Comparison of ENCODE assay signal across 15 cellular contexts in genomic region chr19:2129022-2129421, GRCh38. TPM values are rescaled to one million over a fixed set of nuclear protein-coding genes. Genes with fewer than 3 reads are reported as not detected.
DNase-seq lines count a peak whose midpoint lies in the region; ATAC-seq and TF ChIP-seq lines count a peak whose summit lies in the region.
"Had no signal": no experiment of that assay in that cellular context is flagged by ENCODE, and none has a peak within 500 bp of the region (broad histone marks: within the 10 kb centered on the region; RNA-seq: fewer than 3 reads in every experiment).

No MANE protein-coding gene starts in this region.

- peaks cover 84% of the 10 kb centered on the region for H3K36me3 Mint-ChIP-seq in stimulated activated effector memory CD8-positive, alpha-beta T cell treated with anti-CD3 and anti-CD28 coated beads, Interleukin-12 subunit alpha, Interleukin-12 subunit beta, amount 100 ng/mL, for 72 hours

- peak overlapping the region; percentile 74 for H3K27ac Mint-ChIP-seq in stimulated activated effector memory CD8-positive, alpha-beta T cell treated with anti-CD3 and anti-CD28 coated beads, Interleukin-12 subunit alpha, Interleukin-12 subunit beta, amount 100 ng/mL, for 72 hours
- H3K27ac Mint-ChIP-seq: CD4-positive, alpha-beta memory T cell had no signal

- H3K4me3 Mint-ChIP-seq in stimulated activated effector memory CD8-positive, alpha-beta T cell treated with anti-CD3 and anti-CD28 coated beads, Interleukin-12 subunit alpha, Interleukin-12 subunit beta, amount 100 ng/mL, for 72 hours, result no peak overlapping the region
- H3K4me3 Mint-ChIP-seq: CD4-positive, alpha-beta memory T cell; H9 had no signal

- H3K27ac ChIP-seq in RWPE2 (ENCODE audit: poor library complexity, severe bottlenecking) (no peak overlapping the region), left ventricle myocardium inferior (replicated peaks) (peak overlapping the region; percentile 90), ascending aorta (no peak overlapping the region)
- H3K27ac ChIP-seq: C4-2B, GM23248 had no signal

- peaks cover 77% of the 10 kb centered on the region for H3K36me3 ChIP-seq in RWPE2 (ENCODE audit: low read depth)
- peaks cover 70% of the 10 kb centered on the region for H3K36me3 ChIP-seq in left ventricle myocardium inferior
- peaks cover 74 to 76% of the 10 kb centered on the region in 2 donors for H3K36me3 ChIP-seq in ascending aorta

- H3K4me3 ChIP-seq in RWPE2 (ENCODE audit: severe bottlenecking) (no peak overlapping the region), left ventricle myocardium inferior (peak overlapping the region; percentile 17), ascending aorta (no peak overlapping the region)
- H3K4me3 ChIP-seq: GM23248 had no signal

- H3K27me3 ChIP-seq in RWPE2 (ENCODE audit: insufficient read depth, poor library complexity, severe bottlenecking), result no peaks in the 10 kb centered on the region
- H3K27me3 ChIP-seq in left ventricle myocardium inferior (ENCODE audit: low read depth), result no peaks in the 10 kb centered on the region
- H3K27me3 ChIP-seq in ascending aorta, result no peaks in the 10 kb centered on the region
- H3K27me3 ChIP-seq: BE2C had no signal

- H3K4me1 Mint-ChIP-seq in stimulated activated effector memory CD8-positive, alpha-beta T cell treated with anti-CD3 and anti-CD28 coated beads, Interleukin-12 subunit alpha, Interleukin-12 subunit beta, amount 100 ng/mL, for 72 hours, result no peaks in the 10 kb centered on the region
- H3K4me1 Mint-ChIP-seq: H9 had no signal

- DNase-seq in Right ventricle myocardium superior (no peak), left cardiac atrium (no peak), RWPE2 (ENCODE audit: low spot score) (peak; percentile 45), left ventricle myocardium inferior (no peak), Kasumi-1 (lab: John Stamatoyannopoulos, UW) (no peak), ascending aorta (ENCODE audit: low spot score in 2 of 2) (no peak)
- DNase-seq in stimulated activated effector memory CD8-positive, alpha-beta T cell treated with anti-CD3 and anti-CD28 coated beads, Interleukin-12 subunit alpha, Interleukin-12 subunit beta, amount 100 ng/mL, for 72 hours (ENCODE audit: low spot score in 2 of 2), result no peak
- DNase-seq: BE2C; CD4-positive, alpha-beta memory T cell; DMS153; DMS79 treated with DMSO at 0.1 percent for 48 hours; EL; GM23248; H9 had no signal

- H3K9me3 Mint-ChIP-seq in stimulated activated effector memory CD8-positive, alpha-beta T cell treated with anti-CD3 and anti-CD28 coated beads, Interleukin-12 subunit alpha, Interleukin-12 subunit beta, amount 100 ng/mL, for 72 hours, result no peaks in the 10 kb centered on the region
- H3K9me3 Mint-ChIP-seq: CD4-positive, alpha-beta memory T cell; H9 had no signal

- H3K9me3 ChIP-seq in RWPE2 (ENCODE audit: severe bottlenecking) (no peaks in the 10 kb centered on the region), left ventricle myocardium inferior (replicated peaks) (no peaks in the 10 kb centered on the region), ascending aorta (no peaks in the 10 kb centered on the region)
- H3K9me3 ChIP-seq: BE2C had no signal

- peak; percentile 3 for ATAC-seq in Right ventricle myocardium superior (ENCODE audit: poor library complexity)
- ATAC-seq in left cardiac atrium, result no peak
- no peak for ATAC-seq in RWPE2 (ENCODE audit: low read depth)
- ATAC-seq in stimulated activated effector memory CD8-positive, alpha-beta T cell treated with anti-CD3 and anti-CD28 coated beads, Interleukin-12 subunit alpha, Interleukin-12 subunit beta, amount 100 ng/mL, for 72 hours, result no peak

- H3K4me1 ChIP-seq in RWPE2 (ENCODE audit: insufficient read depth, poor library complexity, severe bottlenecking) (no peaks in the 10 kb centered on the region), left ventricle myocardium inferior (peaks cover 53% of the 10 kb centered on the region), ascending aorta (no peaks in the 10 kb centered on the region)
- H3K4me1 ChIP-seq: BE2C had no signal

- intact Hi-C loops in Right ventricle myocardium superior (cut with DNase I) (no loop called here), left cardiac atrium (cut with DNase I) (no loop called here), left ventricle myocardium inferior (cut with micrococcal nuclease) (no loop called here), ascending aorta (cut with DNase I) (no loop called here)

- TF ChIP-seq CTCF in RWPE2 (IDR thresholded peaks at IDR 0.05; ENCODE audit: poor library complexity, severe bottlenecking), result no peak
- TF ChIP-seq CTCF in left ventricle myocardium inferior (IDR thresholded peaks at IDR 0.05; ENCODE audit: borderline replicate concordance), result no peak
- no peak for TF ChIP-seq CTCF in ascending aorta (IDR thresholded peaks at IDR 0.05)

RNA-seq across cellular contexts. Expression of gene AP3D1, which starts 22.3 kb away (rescaled TPM):
- 69.6 TPM for total RNA-seq in Right ventricle myocardium superior
- total RNA-seq in left cardiac atrium, result 100 to 1,000 TPM in 1 of 2 donors, 10 to 100 TPM in 1; 80.6 to 128 TPM
- total RNA-seq in left ventricle myocardium inferior, result 75.4 TPM
- total RNA-seq in ascending aorta, result 98.8 TPM

RNA-seq across cellular contexts. Expression of gene IZUMO4, which starts 32.3 kb away (rescaled TPM):
- total RNA-seq in Right ventricle myocardium superior, result 1.7 TPM
- total RNA-seq in left cardiac atrium, result 1 to 10 TPM in 1 of 2 donors, under 1 TPM in 1; 0.89 to 2.3 TPM
- total RNA-seq in left ventricle myocardium inferior, result 2.8 TPM
- not detected for total RNA-seq in ascending aorta

RNA-seq across cellular contexts. Expression of gene MOB3A, which starts 32.9 kb away (rescaled TPM):
- total RNA-seq in Right ventricle myocardium superior (15.6 TPM), left cardiac atrium (10 to 100 TPM; 24.9 to 28.6 TPM), left ventricle myocardium inferior (16.1 TPM), ascending aorta (44.4 TPM)

RNA-seq across cellular contexts. Expression of gene DOT1L, which starts 34.7 kb away (rescaled TPM):
- total RNA-seq in Right ventricle myocardium superior (9.6 TPM), left cardiac atrium (10 to 100 TPM in 1 of 2 donors, 1 to 10 TPM in 1; 9.8 to 16.2 TPM), left ventricle myocardium inferior (8.4 TPM), ascending aorta (156 TPM)
